In the genomic region with DNA sequence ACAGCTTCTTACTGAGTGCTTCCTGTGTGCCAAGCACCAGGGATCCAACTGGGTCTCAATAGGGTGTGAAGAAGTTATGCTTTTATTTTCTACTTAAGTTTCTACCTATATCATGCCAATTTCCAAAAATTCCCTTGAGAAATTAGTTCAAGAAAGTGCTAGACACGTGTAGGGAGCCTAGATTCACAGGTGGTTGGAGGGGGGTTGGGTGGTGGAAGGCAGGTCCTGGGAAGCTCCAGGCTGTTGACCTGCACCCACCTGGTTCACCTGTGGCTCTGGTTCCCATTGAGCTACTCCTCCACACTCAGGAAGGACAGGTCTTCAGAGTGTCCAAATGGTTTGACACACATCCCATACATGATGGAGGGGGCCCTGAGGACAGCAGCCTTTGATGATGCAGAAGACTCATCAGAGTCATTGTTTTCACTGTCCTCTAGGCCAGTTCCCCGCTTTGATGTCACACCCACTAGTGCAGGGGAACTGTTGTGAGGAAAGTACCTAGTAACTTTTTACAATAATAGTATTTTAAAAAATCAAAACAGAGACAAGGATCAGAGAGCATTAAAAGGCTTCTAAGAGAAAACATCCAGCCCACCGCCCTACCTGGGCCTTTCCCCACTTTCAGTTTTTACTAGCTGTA, we compare ENCODE assay signal across 24 cellular contexts. TPM values are rescaled to one million over a fixed set of nuclear protein-coding genes. Genes with fewer than 3 reads are reported as not detected.
DNase-seq lines count a peak whose midpoint lies in the region; ATAC-seq and TF ChIP-seq lines count a peak whose summit lies in the region.
"Had no signal": no experiment of that assay in that cellular context is flagged by ENCODE, and none has a peak within 500 bp of the region (broad histone marks: within the 10 kb centered on the region; RNA-seq: fewer than 3 reads in every experiment).

No MANE protein-coding gene starts in this region.

- H3K27ac Mint-ChIP-seq in activated CD4-positive, alpha-beta T cell treated with anti-CD3 and anti-CD28 coated beads for 36 hours, result peak overlapping the region; percentile 19
- H3K27ac Mint-ChIP-seq in stimulated activated naive CD8-positive, alpha-beta T cell treated with anti-CD3 and anti-CD28 coated beads, Interleukin-15, amount 100 ng/mL, for 72 hours, result peak overlapping the region; percentile 33 to 71
- H3K27ac Mint-ChIP-seq: nephron had no signal

- intact Hi-C loops in activated CD4-positive, alpha-beta T cell treated with anti-CD3 and anti-CD28 coated beads for 36 hours (cut with DNase I, micrococcal nuclease), result no loop called here
- intact Hi-C loops in ascending aorta (cut with DNase I), result no loop called here

- H3K4me1 Mint-ChIP-seq in activated CD4-positive, alpha-beta T cell treated with anti-CD3 and anti-CD28 coated beads for 36 hours, result peaks cover 8% of the 10 kb centered on the region
- H3K4me1 Mint-ChIP-seq in stimulated activated naive CD8-positive, alpha-beta T cell treated with anti-CD3 and anti-CD28 coated beads, Interleukin-15, amount 100 ng/mL, for 72 hours, result peaks cover 17% of the 10 kb centered on the region
- H3K4me1 Mint-ChIP-seq: nephron had no signal

- H3K4me3 ChIP-seq in ascending aorta, result no peak overlapping the region
- no peak overlapping the region for H3K4me3 ChIP-seq in brain microvascular endothelial cell (ENCODE audit: low read depth, low read length)
- H3K4me3 ChIP-seq: heart left ventricle had no signal

- no peaks in the 10 kb centered on the region for H3K27me3 ChIP-seq in ascending aorta
- H3K27me3 ChIP-seq in brain microvascular endothelial cell (replicated peaks), result no peaks in the 10 kb centered on the region
- H3K27me3 ChIP-seq: BE2C, heart left ventricle had no signal

- TF ChIP-seq CTCF in ascending aorta (IDR thresholded peaks at IDR 0.05) (no peak), brain microvascular endothelial cell (IDR thresholded peaks at IDR 0.05; ENCODE audit: low read depth, low read length, missing control alignments) (no peak)

- H3K4me1 ChIP-seq in ascending aorta, result peaks cover 13 to 16% of the 10 kb centered on the region in 2 donors
- H3K4me1 ChIP-seq: BE2C had no signal

- DNase-seq in activated CD4-positive, alpha-beta T cell treated with anti-CD3 and anti-CD28 coated beads for 36 hours, result peak; percentile 25
- no peak for DNase-seq in activated CD4-positive, alpha-beta T cell treated with anti-CD3 and anti-CD28 coated beads, Interleukin-2, amount 50 U/mL, for 4 hours
- DNase-seq in stimulated activated CD4-positive, alpha-beta T cell treated with anti-CD3 and anti-CD28 coated beads, Interleukin-4, amount 100 ng/mL, for 24 hours, result peak; percentile 14
- DNase-seq in stimulated activated CD4-positive, alpha-beta T cell treated with anti-CD3 and anti-CD28 coated beads, Interleukin-2, amount 100 ng/mL, for 24 hours, result no peak
- DNase-seq in ascending aorta (ENCODE audit: low spot score in 2 of 2) (no peak), glomerular visceral epithelial cell (ENCODE audit: extremely low spot score) (no peak), brain microvascular endothelial cell (no peak)
- DNase-seq in stimulated activated naive CD8-positive, alpha-beta T cell treated with anti-CD3 and anti-CD28 coated beads, Interleukin-15, amount 100 ng/mL, for 72 hours, result no peak
- DNase-seq: activated CD4-positive, CD25-positive, alpha-beta regulatory T cell; activated CD8-positive, alpha-beta memory T cell treated with anti-CD3 and anti-CD28 coated beads, Interleukin-2, amount 50 U/mL, for 48 hours; BE2C; dermis blood vessel endothelial cell; EL; heart left ventricle; IMR-90; NCI-H1105 treated with DMSO at 0.1 percent for 48 hours; NCI-H2107; NCI-H524; RPMI8226; substantia nigra; T-helper 9 cell had no signal

- H3K27ac ChIP-seq in ascending aorta, result peak overlapping the region; percentile 19 to 24
- H3K27ac ChIP-seq in brain microvascular endothelial cell, result no peak overlapping the region
- H3K27ac ChIP-seq: heart left ventricle had no signal

- POLR2A ChIA-PET in activated CD4-positive, alpha-beta T cell treated with anti-CD3 and anti-CD28 coated beads for 36 hours (lab: Charles Lee), result interaction anchor here (1.7 kb wide), 1 partner anchor 9 kb away, joined by 6 read pairs; no protein-coding TSS in a partner anchor

- peaks cover 11% of the 10 kb centered on the region for H3K36me3 Mint-ChIP-seq in activated CD4-positive, alpha-beta T cell treated with anti-CD3 and anti-CD28 coated beads for 36 hours (ENCODE audit: low read depth)

- ATAC-seq in activated CD4-positive, alpha-beta T cell treated with anti-CD3 and anti-CD28 coated beads for 36 hours, result peak; percentile 49
- ATAC-seq in stimulated activated naive CD8-positive, alpha-beta T cell treated with anti-CD3 and anti-CD28 coated beads, Interleukin-15, amount 100 ng/mL, for 72 hours, result peak; percentile 74
- ATAC-seq: heart left ventricle, left lobe of liver, SK-N-SH treated with all-trans-retinoic acid at 6 μM for 48 hours had no signal

- H3K4me3 Mint-ChIP-seq in activated CD4-positive, alpha-beta T cell treated with anti-CD3 and anti-CD28 coated beads for 36 hours, result no peak overlapping the region
- peak overlapping the region in 1 of 2 donors; percentile 19 for H3K4me3 Mint-ChIP-seq in stimulated activated naive CD8-positive, alpha-beta T cell treated with anti-CD3 and anti-CD28 coated beads, Interleukin-15, amount 100 ng/mL, for 72 hours
- H3K4me3 Mint-ChIP-seq: nephron had no signal

- peaks cover 74 to 88% of the 10 kb centered on the region in 2 donors for H3K36me3 ChIP-seq in ascending aorta
- peaks cover 72% of the 10 kb centered on the region for H3K36me3 ChIP-seq in brain microvascular endothelial cell (replicated peaks)

- in situ Hi-C loops in brain microvascular endothelial cell (cut with HindIII; ENCODE audit: low pct_ligation_motif_present, low sequenced_read_pairs), result no loop called here

- H3K9me3 ChIP-seq in ascending aorta, result no peaks in the 10 kb centered on the region
- H3K9me3 ChIP-seq: BE2C, heart left ventricle had no signal

- no peaks in the 10 kb centered on the region for H3K27me3 Mint-ChIP-seq in activated CD4-positive, alpha-beta T cell treated with anti-CD3 and anti-CD28 coated beads for 36 hours
- no peaks in the 10 kb centered on the region for H3K27me3 Mint-ChIP-seq in stimulated activated naive CD8-positive, alpha-beta T cell treated with anti-CD3 and anti-CD28 coated beads, Interleukin-15, amount 100 ng/mL, for 72 hours

- no peaks in the 10 kb centered on the region for H3K9me3 Mint-ChIP-seq in activated CD4-positive, alpha-beta T cell treated with anti-CD3 and anti-CD28 coated beads for 36 hours (ENCODE audit: low read depth)
- no peaks in the 10 kb centered on the region for H3K9me3 Mint-ChIP-seq in stimulated activated naive CD8-positive, alpha-beta T cell treated with anti-CD3 and anti-CD28 coated beads, Interleukin-15, amount 100 ng/mL, for 72 hours
- H3K9me3 Mint-ChIP-seq: nephron had no signal

- CTCF ChIA-PET in activated CD4-positive, alpha-beta T cell treated with anti-CD3 and anti-CD28 coated beads for 36 hours (lab: Charles Lee), result interaction anchor here (0.6 to 1.8 kb wide), 5 partner anchors 9 to 387 kb away, joined by 3 to 6 read pairs (median 3); no protein-coding TSS in a partner anchor

RNA-seq across cellular contexts. Expression of a gene that starts 39.8 kb away (rescaled TPM):
- total RNA-seq in activated CD4-positive, alpha-beta T cell treated with anti-CD3 and anti-CD28 coated beads for 36 hours, result under 1 TPM; 0.60 to 0.66 TPM
- 717 TPM for total RNA-seq in ascending aorta

Comparison
In these comparisons a context has a peak if more than half of its experiments do, and no peak if none do; other contexts are left out.
1. DNase-seq: peak in activated CD4-positive, alpha-beta T cell treated with anti-CD3 and anti-CD28 coated beads for 36 hours (single experiment) and stimulated activated CD4-positive, alpha-beta T cell treated with anti-CD3 and anti-CD28 coated beads, Interleukin-4, amount 100 ng/mL, for 24 hours (single experiment); none in activated CD4-positive, alpha-beta T cell treated with anti-CD3 and anti-CD28 coated beads, Interleukin-2, amount 50 U/mL, for 4 hours (0 of 2), stimulated activated CD4-positive, alpha-beta T cell treated with anti-CD3 and anti-CD28 coated beads, Interleukin-2, amount 100 ng/mL, for 24 hours (0 of 2), ascending aorta (0 of 2), stimulated activated naive CD8-positive, alpha-beta T cell treated with anti-CD3 and anti-CD28 coated beads, Interleukin-15, amount 100 ng/mL, for 72 hours (0 of 2), glomerular visceral epithelial cell (single experiment) and brain microvascular endothelial cell (single experiment).
2. RNA of a gene that starts 39.8 kb away (total RNA-seq): 717 TPM in ascending aorta (single experiment); 0.60 to 0.66 TPM in activated CD4-positive, alpha-beta T cell treated with anti-CD3 and anti-CD28 coated beads for 36 hours; every median in the first group is over 100 times any median in the second.